10 cellular contexts compared by ENCODE assay signal in genomic region chr7:134368851-134369533, GRCh38. TPM values are rescaled to one million over a fixed set of nuclear protein-coding genes. Genes with fewer than 3 reads are reported as not detected.
DNase-seq lines count a peak whose midpoint lies in the region; ATAC-seq and TF ChIP-seq lines count a peak whose summit lies in the region.
"Had no signal": no experiment of that assay in that cellular context is flagged by ENCODE, and none has a peak within 500 bp of the region (broad histone marks: within the 10 kb centered on the region; RNA-seq: fewer than 3 reads in every experiment).

No MANE protein-coding gene starts in this region.

- DNase-seq in DMS53 (lab: John Stamatoyannopoulos, UW) = peak; percentile 92
- DNase-seq in NCI-H526 (lab: John Stamatoyannopoulos, UW) = peak; percentile 76 to 88
- DNase-seq in epithelial cell of prostate (ENCODE audit: low read depth, low spot score) = peak; percentile 48
- DNase-seq in ecto neural progenitor cell (ENCODE audit: low spot score) = no peak
- DNase-seq in natural killer cell = no peak
- DNase-seq in stimulated activated CD4-positive, alpha-beta T cell treated with anti-CD3 and anti-CD28 coated beads, Interleukin-4, amount 100 ng/mL, for 24 hours = no peak
- DNase-seq in NCI-H1436 treated with DMSO at 0.1 percent for 48 hours (lab: John Stamatoyannopoulos, UW) = no peak
- DNase-seq: activated T-cell treated with anti-CD3 and anti-CD28 coated beads, Interleukin-2, amount 50 U/mL, for 1 hour; NCI-H1048 had no signal

- H2AFZ ChIP-seq in neural cell (ENCODE audit: low read depth, low read length) = peak overlapping the region; percentile 11

- no peaks in the 10 kb centered on the region for H4K20me1 ChIP-seq in neural cell (ENCODE audit: insufficient read depth)

- peaks cover 16 to 48% of the 10 kb centered on the region in 2 donors for H3K27me3 Mint-ChIP-seq in natural killer cell (ENCODE audit: low read depth in 2 of 2)

- TF ChIP-seq RAD21 in neural cell (conservative IDR thresholded peaks at IDR 0.05) = peak; percentile 12

- H3F3A ChIP-seq in neural cell (ENCODE audit: insufficient read depth, low read length, poor library complexity, severe bottlenecking) = no peaks in the 10 kb centered on the region

- peak overlapping the region; percentile 67 for H3K9ac ChIP-seq in neural cell (ENCODE audit: low read length)

- H3K79me2 ChIP-seq in neural cell (replicated peaks; ENCODE audit: insufficient read depth, low read length) = no peaks in the 10 kb centered on the region

- H3K36me3 Mint-ChIP-seq in natural killer cell = no peaks in the 10 kb centered on the region

- intact Hi-C loops in natural killer cell (cut with micrococcal nuclease) = no loop called here

- TF ChIP-seq CTCF in neural cell (IDR thresholded peaks at IDR 0.05; ENCODE audit: poor library complexity, severe bottlenecking) (peak; percentile 15), natural killer cell (IDR thresholded peaks at IDR 0.05) (no peak)

- no peak for TF ChIP-seq EP300 in neural cell (conservative IDR thresholded peaks at IDR 0.05; ENCODE audit: poor library complexity, severe bottlenecking)

- no peaks in the 10 kb centered on the region for H3K36me3 ChIP-seq in neural cell (ENCODE audit: insufficient read depth, low read length)

- no peak for ATAC-seq in natural killer cell

- H3K4me3 Mint-ChIP-seq in natural killer cell = no peak overlapping the region

- H3K9me2 ChIP-seq in neural cell (ENCODE audit: insufficient read depth, low read length) = no peaks in the 10 kb centered on the region

- H3K9me3 ChIP-seq in neural cell (ENCODE audit: low read length) = no peaks in the 10 kb centered on the region

- peak overlapping the region; percentile 2 for H3K4me3 ChIP-seq in neural cell (ENCODE audit: low read length)

- H3K27me3 ChIP-seq in neural cell (ENCODE audit: insufficient read depth, low read depth, low read length) = no peaks in the 10 kb centered on the region

- H3K27ac Mint-ChIP-seq in natural killer cell = no peak overlapping the region

- peak overlapping the region; percentile 15 for H3K4me2 ChIP-seq in neural cell (ENCODE audit: low read length)

- H3K9me3 Mint-ChIP-seq in natural killer cell = no peaks in the 10 kb centered on the region

- no peaks in the 10 kb centered on the region for H3K4me1 Mint-ChIP-seq in natural killer cell

- H3K27ac ChIP-seq in epithelial cell of prostate (peak overlapping the region; percentile 100), neural cell (ENCODE audit: low read length) (peak overlapping the region; percentile 98)

TF ChIP-seq in neural cell, 6 proteins besides CTCF, POLR2A, EP300 and RAD21:
- TF ChIP-seq EZH2 (IDR thresholded peaks at IDR 0.05; ENCODE audit: borderline replicate concordance, insufficient read depth, low read length, poor library complexity, severe bottlenecking) (no peak), MXI1 (conservative IDR thresholded peaks at IDR 0.05; ENCODE audit: poor library complexity, severe bottlenecking) (no peak), SMC3 (conservative IDR thresholded peaks at IDR 0.05; ENCODE audit: poor library complexity) (no peak), POLR2AphosphoS5 (IDR thresholded peaks at IDR 0.05) (no peak), TAF1 (IDR thresholded peaks at IDR 0.05; ENCODE audit: low read depth) (no peak)
- TF ChIP-seq, protein P1, sequence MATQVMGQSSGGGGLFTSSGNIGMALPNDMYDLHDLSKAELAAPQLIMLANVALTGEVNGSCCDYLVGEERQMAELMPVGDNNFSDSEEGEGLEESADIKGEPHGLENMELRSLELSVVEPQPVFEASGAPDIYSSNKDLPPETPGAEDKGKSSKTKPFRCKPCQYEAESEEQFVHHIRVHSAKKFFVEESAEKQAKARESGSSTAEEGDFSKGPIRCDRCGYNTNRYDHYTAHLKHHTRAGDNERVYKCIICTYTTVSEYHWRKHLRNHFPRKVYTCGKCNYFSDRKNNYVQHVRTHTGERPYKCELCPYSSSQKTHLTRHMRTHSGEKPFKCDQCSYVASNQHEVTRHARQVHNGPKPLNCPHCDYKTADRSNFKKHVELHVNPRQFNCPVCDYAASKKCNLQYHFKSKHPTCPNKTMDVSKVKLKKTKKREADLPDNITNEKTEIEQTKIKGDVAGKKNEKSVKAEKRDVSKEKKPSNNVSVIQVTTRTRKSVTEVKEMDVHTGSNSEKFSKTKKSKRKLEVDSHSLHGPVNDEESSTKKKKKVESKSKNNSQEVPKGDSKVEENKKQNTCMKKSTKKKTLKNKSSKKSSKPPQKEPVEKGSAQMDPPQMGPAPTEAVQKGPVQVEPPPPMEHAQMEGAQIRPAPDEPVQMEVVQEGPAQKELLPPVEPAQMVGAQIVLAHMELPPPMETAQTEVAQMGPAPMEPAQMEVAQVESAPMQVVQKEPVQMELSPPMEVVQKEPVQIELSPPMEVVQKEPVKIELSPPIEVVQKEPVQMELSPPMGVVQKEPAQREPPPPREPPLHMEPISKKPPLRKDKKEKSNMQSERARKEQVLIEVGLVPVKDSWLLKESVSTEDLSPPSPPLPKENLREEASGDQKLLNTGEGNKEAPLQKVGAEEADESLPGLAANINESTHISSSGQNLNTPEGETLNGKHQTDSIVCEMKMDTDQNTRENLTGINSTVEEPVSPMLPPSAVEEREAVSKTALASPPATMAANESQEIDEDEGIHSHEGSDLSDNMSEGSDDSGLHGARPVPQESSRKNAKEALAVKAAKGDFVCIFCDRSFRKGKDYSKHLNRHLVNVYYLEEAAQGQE (IDR thresholded peaks at IDR 0.05; ENCODE audit: borderline replicate concordance) = no peak
TF ChIP-seq in neural cell: peak in this region for 0.

RNA-seq across cellular contexts. Expression of gene SLC35B4, which starts 52.3 kb away (rescaled TPM):
- 27.3 and 30.1 TPM in 2 replicates for polyA plus RNA-seq in neural cell
- polyA minus RNA-seq in neural cell = 47.7 and 49.3 TPM in 2 replicates
- 10 to 100 TPM in 2 of 3 donors, 1 to 10 TPM in 1; 5.2 to 11.5 (median 11.2) TPM for total RNA-seq in natural killer cell

Comparison
In these comparisons a context has a peak if more than half of its experiments do, and no peak if none do; other contexts are left out.
1. DNase-seq: peak in DMS53 (single experiment), NCI-H526 (2 of 2) and epithelial cell of prostate (single experiment); none in ecto neural progenitor cell (single experiment), natural killer cell (single experiment), stimulated activated CD4-positive, alpha-beta T cell treated with anti-CD3 and anti-CD28 coated beads, Interleukin-4, amount 100 ng/mL, for 24 hours (single experiment) and NCI-H1436 treated with DMSO at 0.1 percent for 48 hours (single experiment).